Comparison of ENCODE assay signal across 2 cellular contexts in genomic region chr22:41642711-41643110, GRCh38.
TF ChIP-seq lines count a peak whose summit lies in the region.

No MANE protein-coding gene starts in this region.

TF ChIP-seq in IMR-90, 13 proteins besides CTCF, POLR2A, EP300 and RAD21:
- TF ChIP-seq RFX5 (IDR thresholded peaks at IDR 0.05; ENCODE audit: low read depth, low read length): no peak
- no peak for TF ChIP-seq ELK1 (IDR thresholded peaks at IDR 0.05; ENCODE audit: borderline replicate concordance, low read depth, low read length)
- no peak for TF ChIP-seq RCOR1 (IDR thresholded peaks at IDR 0.05; ENCODE audit: insufficient replicate concordance, low read length)
- no peak for TF ChIP-seq USF2 (IDR thresholded peaks at IDR 0.05; ENCODE audit: low read depth, low read length)
- no peak for TF ChIP-seq NFE2L2 (IDR thresholded peaks at IDR 0.05; ENCODE audit: low read depth, low read length)
- TF ChIP-seq BHLHE40 (IDR thresholded peaks at IDR 0.05; ENCODE audit: low read depth, low read length): no peak
- TF ChIP-seq FOS (IDR thresholded peaks at IDR 0.05; ENCODE audit: low read depth, low read length): no peak
- TF ChIP-seq MAZ (IDR thresholded peaks at IDR 0.05; ENCODE audit: borderline replicate concordance, low read depth, low read length): no peak
- TF ChIP-seq CHD1 (IDR thresholded peaks at IDR 0.05; ENCODE audit: low read depth, low read length): no peak
- no peak for TF ChIP-seq CEBPB (IDR thresholded peaks at IDR 0.05; ENCODE audit: low read depth, low read length)
- no peak for TF ChIP-seq SMC3 (IDR thresholded peaks at IDR 0.05; ENCODE audit: low read depth, low read length)
- no peak for TF ChIP-seq MAFK (IDR thresholded peaks at IDR 0.05; ENCODE audit: low read depth, low read length)
- TF ChIP-seq MXI1 (IDR thresholded peaks at IDR 0.05; ENCODE audit: borderline replicate concordance, low read depth, low read length): no peak

TF ChIP-seq in GM12878, 131 proteins besides CTCF, POLR2A, EP300 and RAD21:
- TF ChIP-seq NKRF (conservative IDR thresholded peaks at IDR 0.05) (no peak), WRNIP1 (IDR thresholded peaks at IDR 0.05; ENCODE audit: borderline replicate concordance, low read depth, low read length) (no peak), E4F1 (IDR thresholded peaks at IDR 0.05; ENCODE audit: borderline replicate concordance, partially characterized antibody) (no peak), HDAC6 (IDR thresholded peaks at IDR 0.05; ENCODE audit: unreplicated experiment) (no peak), IKZF2 (IDR thresholded peaks at IDR 0.05) (no peak), ASH2L (IDR thresholded peaks at IDR 0.05; ENCODE audit: borderline replicate concordance, low read depth) (no peak), RB1 (IDR thresholded peaks at IDR 0.05; ENCODE audit: borderline replicate concordance) (no peak), SMC3 (IDR thresholded peaks at IDR 0.05; ENCODE audit: borderline replicate concordance, low read length) (no peak), MYC (IDR thresholded peaks at IDR 0.05; ENCODE audit: insufficient read depth, insufficient read length, insufficient replicate concordance, low read length, severe bottlenecking) (no peak), CHD1 (IDR thresholded peaks at IDR 0.05; ENCODE audit: low read depth, low read length) (no peak)
TF ChIP-seq in GM12878: peak in this region for 0.
